Comparison of ENCODE assay signal across 8 cellular contexts in the genomic region with DNA sequence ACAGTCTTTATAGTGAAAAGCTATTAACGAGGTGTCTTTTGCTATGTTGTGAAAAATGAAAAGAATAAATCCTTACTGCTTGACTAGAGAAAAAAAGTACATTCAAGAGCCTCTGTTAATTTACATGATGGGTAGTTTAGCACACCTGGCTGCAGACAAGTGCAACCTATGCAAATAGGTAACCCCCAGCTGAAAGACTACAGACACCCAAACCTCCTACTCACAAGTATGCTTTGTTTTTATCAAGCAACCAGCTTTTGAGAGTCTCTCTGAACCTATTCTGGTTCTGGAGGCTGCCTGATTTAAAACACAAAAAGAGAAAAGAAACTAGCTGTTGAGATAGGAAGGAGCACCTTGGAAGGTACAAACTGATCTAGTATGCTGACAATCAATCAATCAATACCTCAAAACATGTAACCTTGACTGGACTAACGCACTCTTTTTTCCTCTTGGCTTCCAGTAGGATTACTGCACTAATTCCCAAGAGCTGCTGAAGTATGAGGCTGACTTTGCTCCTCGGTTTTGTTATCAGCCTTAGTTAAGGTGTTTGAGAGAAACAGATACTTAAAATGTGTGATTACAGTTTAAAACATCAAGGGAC.
DNase-seq lines count a peak whose midpoint lies in the region; ATAC-seq and TF ChIP-seq lines count a peak whose summit lies in the region.

No MANE protein-coding gene starts in this region.

- peak overlapping the region in 6 of 10 donors; percentile 14 to 49 (median 38) for H3K4me3 Mint-ChIP-seq in naive thymus-derived CD8-positive, alpha-beta T cell

- no peak overlapping the region for H2AFZ ChIP-seq in OCI-LY7 (ENCODE audit: low read length)

- H3K27ac Mint-ChIP-seq in naive thymus-derived CD8-positive, alpha-beta T cell: peak overlapping the region in 5 of 10 donors; percentile 35 to 83 (median 50)

- no peak for TF ChIP-seq CTCF in OCI-LY7 (conservative IDR thresholded peaks at IDR 0.05; ENCODE audit: low read length)

- intact Hi-C loops in OCI-LY7 (cut with micrococcal nuclease; ENCODE audit: unreplicated experiment): loop anchor here (2.0 kb wide), 1 partner anchor 35 kb away; no protein-coding TSS in a partner anchor

- H3K4me2 ChIP-seq in OCI-LY7 (ENCODE audit: low read length): peak overlapping the region; percentile 91

- H3K27ac ChIP-seq in OCI-LY7 (ENCODE audit: low read depth, low read length, poor library complexity, severe bottlenecking): peak overlapping the region; percentile 100

- no peaks in the 10 kb centered on the region for H3K9me2 ChIP-seq in OCI-LY7 (ENCODE audit: insufficient read depth, low read length)

- BruUV-seq in OCI-LY7 (replicated peaks; lab: Mats Ljungman, UMichigan): TSS peak; percentile 97

- peak overlapping the region; percentile 64 for H3K4me3 ChIP-seq in OCI-LY7 (ENCODE audit: low read depth, low read length, poor library complexity, severe bottlenecking)

- no peaks in the 10 kb centered on the region for H3K27me3 Mint-ChIP-seq in naive thymus-derived CD8-positive, alpha-beta T cell

- H3K79me2 ChIP-seq in OCI-LY7 (ENCODE audit: insufficient read depth, low read depth, low read length): peaks cover 97% of the 10 kb centered on the region

- ATAC-seq in GM18867 (IDR thresholded peaks at IDR 0.05; ENCODE audit: unreplicated experiment): peak; percentile 89
- ATAC-seq in HG02610 (IDR thresholded peaks at IDR 0.05; ENCODE audit: unreplicated experiment): peak; percentile 67
- no peak for ATAC-seq in naive thymus-derived CD8-positive, alpha-beta T cell

- H3K9me3 ChIP-seq in OCI-LY7 (ENCODE audit: low read length): no peaks in the 10 kb centered on the region

- POLR2A ChIA-PET in OCI-LY7 (lab: Charles Lee): interaction anchor here (0.5 to 3.8 kb wide), 28 partner anchors 9 to 1793 kb away, joined by 3 to 27 read pairs (median 4); no protein-coding TSS in a partner anchor
- POLR2A ChIA-PET in naive thymus-derived CD8-positive, alpha-beta T cell (lab: Charles Lee): no interaction called here

- peaks cover 0 to 30% (median 9%) of the 10 kb centered on the region in 3 donors for H3K36me3 Mint-ChIP-seq in naive thymus-derived CD8-positive, alpha-beta T cell

- peaks cover 58% of the 10 kb centered on the region for H3K36me3 ChIP-seq in OCI-LY7 (ENCODE audit: insufficient read depth, low read length)

- H3K4me1 ChIP-seq in OCI-LY7 (ENCODE audit: insufficient read depth, low read length, poor library complexity, severe bottlenecking): peaks cover 99% of the 10 kb centered on the region

- H3K9me3 Mint-ChIP-seq in naive thymus-derived CD8-positive, alpha-beta T cell: peaks cover 9 to 23% (median 16%) of the 10 kb centered on the region in 9 donors

- H3K4me1 Mint-ChIP-seq in naive thymus-derived CD8-positive, alpha-beta T cell: peaks cover 6 to 32% (median 13%) of the 10 kb centered on the region in 4 donors

- DNase-seq in OCI-LY7 (ENCODE audit: low spot score) (peak; percentile 91), DMS53 treated with DMSO at 0.1 percent for 48 hours (lab: John Stamatoyannopoulos, UW; ENCODE audit: unreplicated experiment) (no peak), DMS53 (lab: John Stamatoyannopoulos, UW) (no peak), NCI-H2171 treated with DMSO at 0.1 percent for 48 hours (lab: John Stamatoyannopoulos, UW) (no peak)
- DNase-seq in naive thymus-derived CD8-positive, alpha-beta T cell: no peak
- no peak for DNase-seq in stimulated activated CD4-positive, alpha-beta T cell treated with anti-CD3 and anti-CD28 coated beads, Interleukin-1b, Interleukin-23, amount 100 ng/mL, for 48 hours

- no peaks in the 10 kb centered on the region for H4K20me1 ChIP-seq in OCI-LY7 (ENCODE audit: insufficient read depth, low read length)

- CTCF ChIA-PET in OCI-LY7 (lab: Charles Lee; ENCODE audit: unreplicated experiment): interaction anchor here (0.9 to 1.5 kb wide), 2 partner anchors 41 to 43 kb away, joined by 3 read pairs; no protein-coding TSS in a partner anchor

Comparison
In these comparisons a context has a peak if more than half of its experiments do, and no peak if none do; other contexts are left out.
1. ATAC-seq: peak in GM18867 (single experiment) and HG02610 (single experiment); none in naive thymus-derived CD8-positive, alpha-beta T cell (0 of 2).